In genomic region chr2:235500761-235501662, GRCh38 we compare ENCODE assay signal across 9 cellular contexts. TPM values are rescaled to one million over a fixed set of nuclear protein-coding genes. Genes with fewer than 3 reads are reported as not detected.
DNase-seq lines count a peak whose midpoint lies in the region; ATAC-seq, FAIRE-seq and TF ChIP-seq lines count a peak whose summit lies in the region.
"Had no signal": no experiment of that assay in that cellular context is flagged by ENCODE, and none has a peak within 500 bp of the region (broad histone marks: within the 10 kb centered on the region; RNA-seq: fewer than 3 reads in every experiment).

No MANE protein-coding gene starts in this region.

- TF ChIP-seq CTCF in choroid plexus epithelial cell (conservative IDR thresholded peaks at IDR 0.05; ENCODE audit: low read depth, low read length) (no peak), kidney (IDR thresholded peaks at IDR 0.05; ENCODE audit: borderline replicate concordance, extremely low read depth, insufficient read depth) (no peak), sigmoid colon (IDR thresholded peaks at IDR 0.05) (no peak)

- peak overlapping the region; percentile 17 for H3K4me3 Mint-ChIP-seq in activated CD8-positive, alpha-beta memory T cell treated with anti-CD3 and anti-CD28 coated beads, Interleukin-2, amount 10 ng/mL, durations not matched to agents 7 days and 5 days

- no peak for FAIRE-seq in kidney (lab: Jason Lieb, UNC)

- H3K9me3 ChIP-seq in kidney (ENCODE audit: control insufficient read depth in 1 of 2, low read length in 2 of 2): no peaks in the 10 kb centered on the region
- H3K9me3 ChIP-seq in sigmoid colon: no peaks in the 10 kb centered on the region

- DNase-seq in activated CD8-positive, alpha-beta memory T cell treated with anti-CD3 and anti-CD28 coated beads, Interleukin-2, amount 10 ng/mL, durations not matched to agents 7 days and 5 days: no peak
- DNase-seq in activated CD8-positive, alpha-beta memory T cell treated with anti-CD3 and anti-CD28 coated beads, Interleukin-2, amount 50 U/mL, for 4 hours: no peak
- DNase-seq in choroid plexus epithelial cell (ENCODE audit: low read depth) (peak; percentile 73), skeletal muscle cell (ENCODE audit: low read depth) (no peak), kidney (no peak), cerebellar cortex (ENCODE audit: low spot score) (no peak), sigmoid colon (no peak)
- DNase-seq: COR-L47 had no signal

- H3K4me3 ChIP-seq in choroid plexus epithelial cell (ENCODE audit: low read depth, low read length) (peak overlapping the region; percentile 23), skeletal muscle cell (ENCODE audit: low read depth, low read length) (peak overlapping the region; percentile 1), kidney (ENCODE audit: low read length in 2 of 2) (no peak overlapping the region), sigmoid colon (no peak overlapping the region)

- peaks cover 56% of the 10 kb centered on the region for H3K27me3 Mint-ChIP-seq in activated CD8-positive, alpha-beta memory T cell treated with anti-CD3 and anti-CD28 coated beads, Interleukin-2, amount 10 ng/mL, durations not matched to agents 7 days and 5 days

- no peaks in the 10 kb centered on the region for H3K36me3 ChIP-seq in kidney (ENCODE audit: control insufficient read depth in 1 of 2, insufficient read depth in 2 of 2, low read length in 2 of 2)
- H3K36me3 ChIP-seq in sigmoid colon: no peaks in the 10 kb centered on the region

- H3K4me1 ChIP-seq in kidney (ENCODE audit: control insufficient read depth in 1 of 2, insufficient read depth in 1 of 2, low read depth in 1 of 2, low read length in 2 of 2): peaks cover 26 to 29% of the 10 kb centered on the region in 2 donors
- H3K4me1 ChIP-seq in sigmoid colon: peaks cover 0 to 52% (median 17%) of the 10 kb centered on the region in 4 donors

- H3K9ac ChIP-seq in kidney (ENCODE audit: low read length in 2 of 2): no peak overlapping the region

- no peak overlapping the region for H3K27ac Mint-ChIP-seq in activated CD8-positive, alpha-beta memory T cell treated with anti-CD3 and anti-CD28 coated beads, Interleukin-2, amount 10 ng/mL, durations not matched to agents 7 days and 5 days

- no peaks in the 10 kb centered on the region for H3K27me3 ChIP-seq in sigmoid colon

- H3K27ac ChIP-seq in kidney (ENCODE audit: low read depth in 2 of 2, low read length in 2 of 2): no peak overlapping the region
- H3K27ac ChIP-seq in sigmoid colon: no peak overlapping the region

- TF ChIP-seq POLR2A in sigmoid colon (IDR thresholded peaks at IDR 0.05): no peak

- no peaks in the 10 kb centered on the region for H3K36me3 Mint-ChIP-seq in activated CD8-positive, alpha-beta memory T cell treated with anti-CD3 and anti-CD28 coated beads, Interleukin-2, amount 10 ng/mL, durations not matched to agents 7 days and 5 days

- ATAC-seq in activated CD8-positive, alpha-beta memory T cell treated with anti-CD3 and anti-CD28 coated beads, Interleukin-2, amount 10 ng/mL, durations not matched to agents 7 days and 5 days: peak; percentile 63

- H3K9me3 Mint-ChIP-seq in activated CD8-positive, alpha-beta memory T cell treated with anti-CD3 and anti-CD28 coated beads, Interleukin-2, amount 10 ng/mL, durations not matched to agents 7 days and 5 days (ENCODE audit: low read depth): no peaks in the 10 kb centered on the region

- CTCF ChIA-PET in activated CD8-positive, alpha-beta memory T cell treated with anti-CD3 and anti-CD28 coated beads, Interleukin-2, amount 10 ng/mL, durations not matched to agents 7 days and 5 days (lab: Charles Lee): no interaction called here

- peaks cover 12% of the 10 kb centered on the region for H3K4me1 Mint-ChIP-seq in activated CD8-positive, alpha-beta memory T cell treated with anti-CD3 and anti-CD28 coated beads, Interleukin-2, amount 10 ng/mL, durations not matched to agents 7 days and 5 days

- intact Hi-C loops in kidney (cut with DNase I): no loop called here
- intact Hi-C loops in sigmoid colon (cut with DNase I): no loop called here

- 66 to 80% methylated on average over 18 of the region's 18 CpGs for WGBS in sigmoid colon, 2 donors

- TF ChIP-seq EP300 in sigmoid colon (IDR thresholded peaks at IDR 0.05): no peak

TF ChIP-seq in PFSK-1, 5 proteins besides CTCF, POLR2A, EP300 and RAD21:
- peak; percentile 46; the same call in 1 of the 2 replicates for TF ChIP-seq SIN3A (IDR thresholded peaks at IDR 0.05; ENCODE audit: borderline replicate concordance, insufficient read depth, low read length)
- no peak for TF ChIP-seq FOXP2 (optimal IDR thresholded peaks at IDR 0.05; ENCODE audit: borderline replicate concordance, extremely low read depth, extremely low read length, insufficient read depth)

RNA-seq across cellular contexts. Expression of gene AGAP1, which starts 7.2 kb away (rescaled TPM):
- total RNA-seq in activated CD8-positive, alpha-beta memory T cell treated with anti-CD3 and anti-CD28 coated beads, Interleukin-2, amount 10 ng/mL, durations not matched to agents 7 days and 5 days: 1 to 10 TPM in 1 of 2 experiments, under 1 TPM in 1; 0.75 to 1.8 TPM
- polyA plus RNA-seq in PFSK-1 (2012; ENCODE audit: insufficient read length, low read depth): 37.1 TPM
- 44.5 TPM for total RNA-seq in kidney
- polyA plus RNA-seq in kidney (ENCODE audit: insufficient read depth, low read depth, low replicate concordance): 8.1 TPM
- 10 to 100 TPM; 18.6 to 42.7 (median 23.8) TPM for total RNA-seq in sigmoid colon
- 10 to 100 TPM; 10.8 to 18.5 (median 13.4) TPM for polyA plus RNA-seq in sigmoid colon

Comparison
In these comparisons a context has a peak if more than half of its experiments do, and no peak if none do; other contexts are left out.
1. H3K4me3 ChIP-seq: peak in choroid plexus epithelial cell (single experiment) and skeletal muscle cell (single experiment); none in kidney (0 of 2) and sigmoid colon (0 of 4).
2. RNA of gene AGAP1, which starts 7.2 kb away (total RNA-seq): 44.5 TPM in kidney (single experiment) and 18.6 to 42.7 TPM in sigmoid colon; 0.75 to 1.8 TPM in activated CD8-positive, alpha-beta memory T cell treated with anti-CD3 and anti-CD28 coated beads, Interleukin-2, amount 10 ng/mL, durations not matched to agents 7 days and 5 days; every median in the first group is over 4 times any median in the second.